In the genomic region with DNA sequence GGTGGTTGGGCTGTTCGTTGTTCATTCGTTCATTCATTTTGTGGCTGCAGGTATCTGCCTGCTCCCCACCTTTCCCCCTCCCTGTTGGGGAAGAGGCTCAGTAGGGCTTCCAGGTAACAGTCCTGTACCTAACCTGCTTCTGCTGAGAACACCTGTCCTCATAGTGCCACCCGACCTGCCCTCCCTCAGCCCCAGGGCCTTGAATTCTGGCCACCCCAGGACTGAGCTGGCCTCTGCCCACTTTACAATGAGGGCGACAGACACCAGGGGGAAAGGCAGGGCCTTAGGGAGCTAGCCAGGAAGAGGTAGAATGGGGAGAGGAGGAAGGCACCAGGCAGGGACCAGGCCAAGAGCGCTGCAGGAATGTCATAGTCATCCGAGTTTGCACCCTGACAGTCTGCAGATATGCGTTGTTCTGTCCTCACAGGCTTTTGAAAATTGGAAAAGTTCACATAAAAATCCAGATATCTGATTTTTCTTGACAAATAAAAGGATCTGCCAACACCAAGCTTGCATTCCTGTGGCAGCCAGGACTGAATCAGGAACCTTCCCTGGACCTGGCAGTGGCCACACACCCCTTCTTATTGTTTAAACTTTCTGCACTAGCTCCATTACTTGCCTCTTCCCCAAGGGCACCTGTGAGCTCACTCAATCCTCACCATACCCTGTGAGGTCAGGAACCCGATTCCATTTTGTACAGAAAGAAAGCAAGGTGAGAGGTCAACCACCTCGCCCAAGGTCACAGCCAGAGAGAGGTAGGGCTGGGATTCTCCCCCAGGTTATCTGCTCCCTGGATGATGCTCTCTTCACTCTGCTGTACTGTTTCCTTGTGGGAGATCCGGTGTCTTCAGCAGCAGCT, we compare ENCODE assay signal across 1 cellular context.
TF ChIP-seq lines count a peak whose summit lies in the region.

No MANE protein-coding gene starts in this region.

TF ChIP-seq in GM23338, 12 proteins besides CTCF, POLR2A, EP300 and RAD21 (continued from another document):
- TF ChIP-seq, protein P1, sequence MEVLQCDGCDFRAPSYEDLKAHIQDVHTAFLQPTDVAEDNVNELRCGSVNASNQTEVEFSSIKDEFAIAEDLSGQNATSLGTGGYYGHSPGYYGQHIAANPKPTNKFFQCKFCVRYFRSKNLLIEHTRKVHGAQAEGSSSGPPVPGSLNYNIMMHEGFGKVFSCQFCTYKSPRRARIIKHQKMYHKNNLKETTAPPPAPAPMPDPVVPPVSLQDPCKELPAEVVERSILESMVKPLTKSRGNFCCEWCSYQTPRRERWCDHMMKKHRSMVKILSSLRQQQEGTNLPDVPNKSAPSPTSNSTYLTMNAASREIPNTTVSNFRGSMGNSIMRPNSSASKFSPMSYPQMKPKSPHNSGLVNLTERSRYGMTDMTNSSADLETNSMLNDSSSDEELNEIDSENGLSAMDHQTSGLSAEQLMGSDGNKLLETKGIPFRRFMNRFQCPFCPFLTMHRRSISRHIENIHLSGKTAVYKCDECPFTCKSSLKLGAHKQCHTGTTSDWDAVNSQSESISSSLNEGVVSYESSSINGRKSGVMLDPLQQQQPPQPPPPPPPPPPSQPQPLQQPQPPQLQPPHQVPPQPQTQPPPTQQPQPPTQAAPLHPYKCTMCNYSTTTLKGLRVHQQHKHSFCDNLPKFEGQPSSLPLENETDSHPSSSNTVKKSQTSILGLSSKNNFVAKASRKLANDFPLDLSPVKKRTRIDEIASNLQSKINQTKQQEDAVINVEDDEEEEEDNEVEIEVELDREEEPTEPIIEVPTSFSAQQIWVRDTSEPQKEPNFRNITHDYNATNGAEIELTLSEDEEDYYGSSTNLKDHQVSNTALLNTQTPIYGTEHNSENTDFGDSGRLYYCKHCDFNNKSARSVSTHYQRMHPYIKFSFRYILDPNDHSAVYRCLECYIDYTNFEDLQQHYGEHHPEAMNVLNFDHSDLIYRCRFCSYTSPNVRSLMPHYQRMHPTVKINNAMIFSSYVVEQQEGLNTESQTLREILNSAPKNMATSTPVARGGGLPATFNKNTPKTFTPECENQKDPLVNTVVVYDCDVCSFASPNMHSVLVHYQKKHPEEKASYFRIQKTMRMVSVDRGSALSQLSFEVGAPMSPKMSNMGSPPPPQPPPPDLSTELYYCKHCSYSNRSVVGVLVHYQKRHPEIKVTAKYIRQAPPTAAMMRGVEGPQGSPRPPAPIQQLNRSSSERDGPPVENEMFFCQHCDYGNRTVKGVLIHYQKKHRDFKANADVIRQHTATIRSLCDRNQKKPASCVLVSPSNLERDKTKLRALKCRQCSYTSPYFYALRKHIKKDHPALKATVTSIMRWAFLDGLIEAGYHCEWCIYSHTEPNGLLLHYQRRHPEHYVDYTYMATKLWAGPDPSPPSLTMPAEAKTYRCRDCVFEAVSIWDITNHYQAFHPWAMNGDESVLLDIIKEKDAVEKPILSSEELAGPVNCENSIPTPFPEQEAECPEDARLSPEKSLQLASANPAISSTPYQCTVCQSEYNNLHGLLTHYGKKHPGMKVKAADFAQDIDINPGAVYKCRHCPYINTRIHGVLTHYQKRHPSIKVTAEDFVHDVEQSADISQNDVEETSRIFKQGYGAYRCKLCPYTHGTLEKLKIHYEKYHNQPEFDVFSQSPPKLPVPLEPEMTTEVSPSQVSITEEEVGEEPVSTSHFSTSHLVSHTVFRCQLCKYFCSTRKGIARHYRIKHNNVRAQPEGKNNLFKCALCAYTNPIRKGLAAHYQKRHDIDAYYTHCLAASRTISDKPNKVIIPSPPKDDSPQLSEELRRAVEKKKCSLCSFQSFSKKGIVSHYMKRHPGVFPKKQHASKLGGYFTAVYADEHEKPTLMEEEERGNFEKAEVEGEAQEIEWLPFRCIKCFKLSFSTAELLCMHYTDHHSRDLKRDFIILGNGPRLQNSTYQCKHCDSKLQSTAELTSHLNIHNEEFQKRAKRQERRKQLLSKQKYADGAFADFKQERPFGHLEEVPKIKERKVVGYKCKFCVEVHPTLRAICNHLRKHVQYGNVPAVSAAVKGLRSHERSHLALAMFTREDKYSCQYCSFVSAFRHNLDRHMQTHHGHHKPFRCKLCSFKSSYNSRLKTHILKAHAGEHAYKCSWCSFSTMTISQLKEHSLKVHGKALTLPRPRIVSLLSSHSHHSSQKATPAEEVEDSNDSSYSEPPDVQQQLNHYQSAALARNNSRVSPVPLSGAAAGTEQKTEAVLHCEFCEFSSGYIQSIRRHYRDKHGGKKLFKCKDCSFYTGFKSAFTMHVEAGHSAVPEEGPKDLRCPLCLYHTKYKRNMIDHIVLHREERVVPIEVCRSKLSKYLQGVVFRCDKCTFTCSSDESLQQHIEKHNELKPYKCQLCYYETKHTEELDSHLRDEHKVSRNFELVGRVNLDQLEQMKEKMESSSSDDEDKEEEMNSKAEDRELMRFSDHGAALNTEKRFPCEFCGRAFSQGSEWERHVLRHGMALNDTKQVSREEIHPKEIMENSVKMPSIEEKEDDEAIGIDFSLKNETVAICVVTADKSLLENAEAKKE (CRISPR knock-in tag; IDR thresholded peaks at IDR 0.05) = no peak
- TF ChIP-seq, protein P2, sequence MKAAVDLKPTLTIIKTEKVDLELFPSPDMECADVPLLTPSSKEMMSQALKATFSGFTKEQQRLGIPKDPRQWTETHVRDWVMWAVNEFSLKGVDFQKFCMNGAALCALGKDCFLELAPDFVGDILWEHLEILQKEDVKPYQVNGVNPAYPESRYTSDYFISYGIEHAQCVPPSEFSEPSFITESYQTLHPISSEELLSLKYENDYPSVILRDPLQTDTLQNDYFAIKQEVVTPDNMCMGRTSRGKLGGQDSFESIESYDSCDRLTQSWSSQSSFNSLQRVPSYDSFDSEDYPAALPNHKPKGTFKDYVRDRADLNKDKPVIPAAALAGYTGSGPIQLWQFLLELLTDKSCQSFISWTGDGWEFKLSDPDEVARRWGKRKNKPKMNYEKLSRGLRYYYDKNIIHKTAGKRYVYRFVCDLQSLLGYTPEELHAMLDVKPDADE (IDR thresholded peaks at IDR 0.05) = no peak
- TF ChIP-seq CREB1 (CRISPR knock-in tag; IDR thresholded peaks at IDR 0.05; ENCODE audit: low read depth) = no peak
- no peak for TF ChIP-seq JUNB (IDR thresholded peaks at IDR 0.05; ENCODE audit: unreplicated experiment)
- no peak for TF ChIP-seq EZH2phosphoT487 (IDR thresholded peaks at IDR 0.05; ENCODE audit: unreplicated experiment)
- TF ChIP-seq NANOG (IDR thresholded peaks at IDR 0.05; ENCODE audit: borderline replicate concordance) = no peak
- TF ChIP-seq STAT1 (IDR thresholded peaks at IDR 0.05; ENCODE audit: unreplicated experiment) = no peak
